ENCODE assay signal across 8 cellular contexts in the genomic region with DNA sequence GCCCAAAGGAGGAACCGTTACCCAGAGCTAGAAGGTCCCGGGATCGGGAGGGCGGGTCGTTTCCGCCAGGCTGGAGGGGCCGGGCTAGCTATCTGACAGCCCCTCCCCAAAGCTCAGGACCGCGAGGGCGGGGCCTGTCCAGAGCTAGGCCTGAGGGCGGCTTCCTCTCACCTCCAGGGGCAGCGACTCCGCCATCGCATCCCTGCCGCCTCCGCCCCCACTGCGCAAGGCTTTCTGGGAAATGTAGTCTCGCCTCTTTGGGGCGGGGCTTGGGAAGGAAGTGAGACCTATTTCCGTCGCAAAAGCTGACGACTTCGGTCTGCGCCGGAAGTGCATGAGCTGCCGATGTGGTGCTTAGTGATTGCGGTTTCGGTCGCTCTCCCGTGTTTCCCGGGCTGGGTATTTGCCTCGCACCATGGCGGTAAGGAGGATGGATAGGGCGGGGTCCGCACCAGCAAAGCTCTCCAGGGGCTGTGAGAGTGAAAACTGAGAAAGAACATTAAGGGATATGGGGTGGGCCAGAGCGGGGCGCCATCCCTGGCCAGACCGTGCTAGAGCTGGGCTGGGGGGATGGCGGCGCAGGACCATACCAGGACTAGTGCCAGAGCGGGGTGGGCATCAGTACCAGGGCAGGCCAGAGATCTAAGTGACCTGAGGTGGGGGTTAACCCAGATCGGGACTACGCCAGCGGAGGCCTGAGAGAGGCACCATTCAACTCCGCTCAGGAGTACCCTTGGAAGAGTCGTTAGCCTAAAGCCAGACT. TPM values are rescaled to one million over a fixed set of nuclear protein-coding genes. Genes with fewer than 3 reads are reported as not detected.
DNase-seq lines count a peak whose midpoint lies in the region; ATAC-seq and TF ChIP-seq lines count a peak whose summit lies in the region.

TMEM208 (plus strand) TSS at position 327 of the 763 bp plus-strand sequence; CDS start at position 416, 89 bp downstream.

- H3K9me1 ChIP-seq in IMR-90 (ENCODE audit: insufficient read depth, low read length): peaks cover 12% of the 10 kb centered on the region

- H2BK15ac ChIP-seq in IMR-90 (ENCODE audit: low read depth, low read length): peak within 1 kb of the TSS; percentile 9; the same call in 1 of the 3 replicates

- H2BK5ac ChIP-seq in IMR-90 (ENCODE audit: low read depth, low read length, poor library complexity, severe bottlenecking): peak within 1 kb of the TSS; percentile 90

- peak within 1 kb of the TSS; percentile 98 for H3K14ac ChIP-seq in IMR-90 (replicated peaks; ENCODE audit: low read depth, low read length)

- H3K4ac ChIP-seq in IMR-90 (ENCODE audit: low read depth, low read length): peak within 1 kb of the TSS; percentile 97

- H4K5ac ChIP-seq in IMR-90 (ENCODE audit: low read depth, low read length): peak within 1 kb of the TSS; percentile 95

- H3K23ac ChIP-seq in IMR-90 (ENCODE audit: low read depth, low read length): peak within 1 kb of the TSS; percentile 90

- H3K4me3 ChIP-seq in IMR-90 (ENCODE audit: insufficient read depth, low read depth, low read length): peak within 1 kb of the TSS; percentile 80
- H3K4me3 ChIP-seq in epithelial cell of esophagus (ENCODE audit: low read length): peak within 1 kb of the TSS; percentile 100
- peak within 1 kb of the TSS; percentile 68 for H3K4me3 ChIP-seq in mononuclear cell (ENCODE audit: low read length)

- in situ Hi-C loops in IMR-90 (cut with MboI; ENCODE audit: low sequenced_read_pairs): no loop called here

- H3K9ac ChIP-seq in IMR-90 (ENCODE audit: low read depth, low read length): peak within 1 kb of the TSS; percentile 93

- no peaks in the 10 kb centered on the region for H3K9me3 ChIP-seq in IMR-90 (ENCODE audit: control insufficient read depth, insufficient read depth, low read length)
- H3K9me3 ChIP-seq in mononuclear cell (ENCODE audit: low read depth, low read length): no peaks in the 10 kb centered on the region

- peak within 1 kb of the TSS; percentile 83 to 98 for H4K8ac ChIP-seq in IMR-90 (ENCODE audit: low read depth in 2 of 2, low read length in 2 of 2)

- peak within 1 kb of the TSS; percentile 78 for H3K18ac ChIP-seq in IMR-90 (ENCODE audit: low read depth, low read length)

- peak; percentile 29 for TF ChIP-seq CTCF in IMR-90 (conservative IDR thresholded peaks at IDR 0.05; ENCODE audit: low read depth, low read length)
- TF ChIP-seq CTCF in epithelial cell of esophagus (IDR thresholded peaks at IDR 0.05; ENCODE audit: insufficient read depth, low read depth, low read length, missing control alignments): no peak

- peak within 1 kb of the TSS; percentile 71 for H3K56ac ChIP-seq in IMR-90 (ENCODE audit: extremely low read depth, insufficient read depth, low read length)

- H3K79me1 ChIP-seq in IMR-90 (ENCODE audit: low read depth in 1 of 2, low read length in 2 of 2): peaks cover 23 to 58% of the 10 kb centered on the region in 2 experiments

- peak within 1 kb of the TSS; percentile 89 for H3K27ac ChIP-seq in IMR-90 (ENCODE audit: insufficient read depth, low read length)

- peaks cover 40% of the 10 kb centered on the region for H3K36me3 ChIP-seq in IMR-90 (ENCODE audit: control insufficient read depth, insufficient read depth, low read length)

- no TSS peak for BruUV-seq in IMR-90 (replicated peaks; lab: Mats Ljungman, UMichigan)

- intact Hi-C loops in IMR-90 (cut with micrococcal nuclease): loop anchor here (1.0 kb wide), 1 partner anchor 19 kb away; no protein-coding TSS in a partner anchor

- 3% methylated on average over 19 of the region's 46 CpGs; no CpG with 5 or more reads in 1 of the 2 experiments for WGBS in IMR-90 (ENCODE audit: extremely low coverage in 2 of 2, insufficient read length in 1 of 2), 2 experiments

- TF ChIP-seq POLR2A in IMR-90 (IDR thresholded peaks at IDR 0.05; ENCODE audit: low read depth, low read length): peak; percentile 82

- H2AFZ ChIP-seq in IMR-90 (replicated peaks; ENCODE audit: low read length, poor library complexity): peak within 1 kb of the TSS; percentile 97

- dilution Hi-C loops in IMR-90 (cut with HindIII; ENCODE audit: low sequenced_read_pairs, unreplicated experiment): no loop called here

- peak within 1 kb of the TSS; percentile 100 for H2AK9ac ChIP-seq in IMR-90 (replicated peaks; ENCODE audit: low read depth, low read length, poor library complexity)

- peak within 1 kb of the TSS; percentile 40 for H2BK120ac ChIP-seq in IMR-90 (ENCODE audit: low read depth, low read length)

- H4K20me1 ChIP-seq in IMR-90 (ENCODE audit: insufficient read depth, low read length): peaks cover 7% of the 10 kb centered on the region; the same call in 1 of the 2 replicates

- peak within 1 kb of the TSS; percentile 91 for H3K4me2 ChIP-seq in IMR-90 (ENCODE audit: low read depth, low read length)

- POLR2A ChIA-PET in IMR-90 (lab: Charles Lee; ENCODE audit: unreplicated experiment): interaction anchor here (0.6 to 1.4 kb wide), 3 partner anchors 14 to 65 kb away, joined by 3 to 5 read pairs (median 5); no protein-coding TSS in a partner anchor

- H3K27me3 ChIP-seq in IMR-90 (ENCODE audit: control insufficient read depth, insufficient read depth, low read length) (no peaks in the 10 kb centered on the region), mononuclear cell (ENCODE audit: insufficient read depth, low read length) (no peaks in the 10 kb centered on the region)

- no peak within 1 kb of the TSS for H2BK20ac ChIP-seq in IMR-90 (ENCODE audit: low read depth, low read length)

- peak within 1 kb of the TSS; percentile 93 for H4K91ac ChIP-seq in IMR-90 (ENCODE audit: insufficient read depth, low read depth, low read length)

- H3K4me1 ChIP-seq in IMR-90 (ENCODE audit: control insufficient read depth, insufficient read depth, low read length) (peaks cover 12% of the 10 kb centered on the region), mononuclear cell (ENCODE audit: insufficient read depth, low read length) (peaks cover 27% of the 10 kb centered on the region)

- TF ChIP-seq RAD21 in IMR-90 (IDR thresholded peaks at IDR 0.05; ENCODE audit: low read length): peak; percentile 8; the same call in 1 of the 2 replicates

- ATAC-seq in GM21526 (IDR thresholded peaks at IDR 0.05; ENCODE audit: low FRiP score, unreplicated experiment): peak; percentile 85
- ATAC-seq in IMR-90 (ENCODE audit: low read depth): peak; percentile 99

- H2AK5ac ChIP-seq in IMR-90 (ENCODE audit: low read depth, low read length): peak within 1 kb of the TSS; percentile 86

- CTCF ChIA-PET in IMR-90 (lab: Yijun Ruan, JAX): interaction anchor here (0.6 kb wide), 1 partner anchor 126 kb away, joined by 3 read pairs; no protein-coding TSS in a partner anchor

- DNase-seq in DMS 273 (lab: John Stamatoyannopoulos, UW; ENCODE audit: unreplicated experiment) (peak; percentile 100), IMR-90 (peak; percentile 98), OCI-M1 (lab: John Stamatoyannopoulos, UW) (peak; percentile 99), activated T-cell treated with anti-CD3 and anti-CD28 coated beads for 24 hours (ENCODE audit: low read depth) (peak; percentile 99), epithelial cell of esophagus (ENCODE audit: low read depth) (peak; percentile 98)
- DNase-seq in stimulated activated CD8-positive, alpha-beta memory T cell treated with anti-CD3 and anti-CD28 coated beads, Interleukin-4, amount 100 ng/mL, for 1 hour (ENCODE audit: low read depth in 2 of 2, low spot score in 1 of 2): peak; percentile 94 to 97

TF ChIP-seq in IMR-90, 13 proteins besides CTCF, POLR2A, EP300 and RAD21:
- TF ChIP-seq MAZ (IDR thresholded peaks at IDR 0.05; ENCODE audit: borderline replicate concordance, low read depth, low read length): peak; percentile 96
- no peak for TF ChIP-seq NFE2L2 (IDR thresholded peaks at IDR 0.05; ENCODE audit: low read depth, low read length)
- peak; percentile 43; the same call in 1 of the 2 replicates for TF ChIP-seq FOS (IDR thresholded peaks at IDR 0.05; ENCODE audit: low read depth, low read length)
- peak; percentile 85 for TF ChIP-seq MXI1 (IDR thresholded peaks at IDR 0.05; ENCODE audit: borderline replicate concordance, low read depth, low read length)

RNA-seq across cellular contexts. Expression of gene TMEM208, which starts in this region (rescaled TPM):
- total RNA-seq in IMR-90 (2012; rRNA removed): 41.7 and 65.6 TPM in 2 replicates
- 66.5 and 68.8 TPM in 2 replicates for polyA plus RNA-seq in IMR-90 (2012; rRNA removed)
- polyA plus RNA-seq in IMR-90 (2012; cell fraction: cytosol; rRNA removed): 73.8 and 83.8 TPM in 2 replicates
- 75.2 and 101 TPM in 2 replicates for polyA plus RNA-seq in IMR-90 (2012; cell fraction: nucleus; rRNA removed; ENCODE audit: low replicate concordance)
- total RNA-seq in mononuclear cell: 17.3 TPM

Comparison
In these comparisons a context has a peak if more than half of its experiments do, and no peak if none do; other contexts are left out.
1. Peak in every context shown above with its lines: DNase-seq, ATAC-seq, H3K4me3 ChIP-seq and H3K27ac ChIP-seq.